8 cellular contexts compared by ENCODE assay signal in genomic region chr3:131361464-131362421, GRCh38. TPM values are rescaled to one million over a fixed set of nuclear protein-coding genes. Genes with fewer than 3 reads are reported as not detected.
DNase-seq lines count a peak whose midpoint lies in the region; ATAC-seq and TF ChIP-seq lines count a peak whose summit lies in the region.

No MANE protein-coding gene starts in this region.

- TF ChIP-seq POLR2A in GM18951 (IDR thresholded peaks at IDR 0.05; ENCODE audit: extremely low read depth, insufficient read depth, insufficient read length): peak; percentile 64
- peak; percentile 47 to 55 for TF ChIP-seq POLR2A in gastroesophageal sphincter (IDR thresholded peaks at IDR 0.05)

- H3K4me3 ChIP-seq in AG04450 (ENCODE audit: low read depth, low read length) (peak overlapping the region; percentile 50), gastroesophageal sphincter (peak overlapping the region; percentile 21 to 60), neural cell (ENCODE audit: low read length) (peak overlapping the region; percentile 39)

- H2AFZ ChIP-seq in neural cell (ENCODE audit: low read depth, low read length): no peak overlapping the region

- POLR2A ChIA-PET in AG04450 (lab: Yijun Ruan, JAX): interaction anchor here (1.4 kb wide), 1 partner anchor 20 kb away, joined by 4 read pairs; the partner anchor contains the start of gene NUDT16
- POLR2A ChIA-PET in activated CD8-positive, alpha-beta T cell treated with anti-CD3 and anti-CD28 coated beads, Interleukin-2, amount 10 ng/mL, durations not matched to agents 7 days and 5 days (lab: Charles Lee): no interaction called here

- peaks cover 28% of the 10 kb centered on the region for H3K27me3 Mint-ChIP-seq in activated CD8-positive, alpha-beta T cell treated with anti-CD3 and anti-CD28 coated beads, Interleukin-2, amount 10 ng/mL, durations not matched to agents 7 days and 5 days (ENCODE audit: low read depth)

- H3K9me3 ChIP-seq in AG04450 (ENCODE audit: control insufficient read depth, insufficient read depth, low read length) (peaks cover 9% of the 10 kb centered on the region; the same call in 1 of the 2 replicates), gastroesophageal sphincter (no peaks in the 10 kb centered on the region), neural cell (ENCODE audit: low read length) (no peaks in the 10 kb centered on the region)

- in situ Hi-C loops in GM18951 (cut with MboI; ENCODE audit: low sequenced_read_pairs, unreplicated experiment): no loop called here

- ATAC-seq in HG03520 (IDR thresholded peaks at IDR 0.05; ENCODE audit: unreplicated experiment): peak; percentile 95
- peak; percentile 75 for ATAC-seq in activated CD8-positive, alpha-beta T cell treated with anti-CD3 and anti-CD28 coated beads, Interleukin-2, amount 10 ng/mL, durations not matched to agents 7 days and 5 days
- ATAC-seq in gastroesophageal sphincter: peak; percentile 92

- H3K27ac ChIP-seq in AG04450 (ENCODE audit: low read depth, low read length) (no peak overlapping the region), gastroesophageal sphincter (peak overlapping the region; percentile 0 to 83 (median 70)), neural cell (ENCODE audit: low read length) (no peak overlapping the region)

- no peaks in the 10 kb centered on the region for H3K9me3 Mint-ChIP-seq in activated CD8-positive, alpha-beta T cell treated with anti-CD3 and anti-CD28 coated beads, Interleukin-2, amount 10 ng/mL, durations not matched to agents 7 days and 5 days (ENCODE audit: insufficient read depth)

- no peaks in the 10 kb centered on the region for H3K36me3 ChIP-seq in gastroesophageal sphincter
- no peaks in the 10 kb centered on the region for H3K36me3 ChIP-seq in neural cell (ENCODE audit: insufficient read depth, low read length)

- H4K20me1 ChIP-seq in neural cell (ENCODE audit: insufficient read depth): no peaks in the 10 kb centered on the region

- no peak overlapping the region for H3K9ac ChIP-seq in neural cell (ENCODE audit: low read length)

- WGBS in gastroesophageal sphincter (ENCODE audit: low coverage in 1 of 2), 2 donors: 31% methylated on average over 9 of the region's 64 CpGs; no CpG with 5 or more reads in 1 of the 2 donors

- no peaks in the 10 kb centered on the region for H3K9me2 ChIP-seq in neural cell (ENCODE audit: insufficient read depth, low read length)

- CTCF ChIA-PET in AG04450 (lab: Charles Lee): no interaction called here
- CTCF ChIA-PET in activated CD8-positive, alpha-beta T cell treated with anti-CD3 and anti-CD28 coated beads, Interleukin-2, amount 10 ng/mL, durations not matched to agents 7 days and 5 days (lab: Charles Lee): no interaction called here

- H3K27me3 ChIP-seq in AG04450 (ENCODE audit: control insufficient read depth, insufficient read depth, low read length): peaks cover 12% of the 10 kb centered on the region
- no peaks in the 10 kb centered on the region for H3K27me3 ChIP-seq in gastroesophageal sphincter
- H3K27me3 ChIP-seq in neural cell (ENCODE audit: insufficient read depth, low read depth, low read length): peaks cover 13% of the 10 kb centered on the region

- peaks cover 4% of the 10 kb centered on the region for H3K36me3 Mint-ChIP-seq in activated CD8-positive, alpha-beta T cell treated with anti-CD3 and anti-CD28 coated beads, Interleukin-2, amount 10 ng/mL, durations not matched to agents 7 days and 5 days (ENCODE audit: low read depth)

- H3F3A ChIP-seq in neural cell (ENCODE audit: insufficient read depth, low read length, poor library complexity, severe bottlenecking): no peaks in the 10 kb centered on the region

- TF ChIP-seq EP300 in gastroesophageal sphincter (IDR thresholded peaks at IDR 0.05) (no peak), neural cell (conservative IDR thresholded peaks at IDR 0.05; ENCODE audit: poor library complexity, severe bottlenecking) (no peak)

- H3K27ac Mint-ChIP-seq in activated CD8-positive, alpha-beta T cell treated with anti-CD3 and anti-CD28 coated beads, Interleukin-2, amount 10 ng/mL, durations not matched to agents 7 days and 5 days: no peak overlapping the region

- TF ChIP-seq RAD21 in neural cell (conservative IDR thresholded peaks at IDR 0.05): no peak

- no peak for TF ChIP-seq CTCF in AG04450 (IDR thresholded peaks at IDR 0.05; ENCODE audit: low read depth, low read length)
- TF ChIP-seq CTCF in gastroesophageal sphincter (IDR thresholded peaks at IDR 0.05): no peak
- TF ChIP-seq CTCF in neural cell (IDR thresholded peaks at IDR 0.05; ENCODE audit: poor library complexity, severe bottlenecking): no peak

- no peak overlapping the region for H3K4me2 ChIP-seq in neural cell (ENCODE audit: low read length)

- DNase-seq in AG04450 (ENCODE audit: low read depth, low spot score) (no peak), DMS 273 treated with DMSO at 0.1 percent for 48 hours (lab: John Stamatoyannopoulos, UW) (no peak), NCI-H1436 (lab: John Stamatoyannopoulos, UW) (no peak)
- peak; percentile 31 for DNase-seq in activated CD8-positive, alpha-beta T cell treated with anti-CD3 and anti-CD28 coated beads, Interleukin-2, amount 10 ng/mL, durations not matched to agents 7 days and 5 days

- peak overlapping the region; percentile 66 for H3K4me3 Mint-ChIP-seq in activated CD8-positive, alpha-beta T cell treated with anti-CD3 and anti-CD28 coated beads, Interleukin-2, amount 10 ng/mL, durations not matched to agents 7 days and 5 days

- peaks cover 0 to 32% (median 5%) of the 10 kb centered on the region in 3 donors for H3K4me1 ChIP-seq in gastroesophageal sphincter

- no peaks in the 10 kb centered on the region for H3K79me2 ChIP-seq in neural cell (replicated peaks; ENCODE audit: insufficient read depth, low read length)

- peaks cover 16% of the 10 kb centered on the region for H3K4me1 Mint-ChIP-seq in activated CD8-positive, alpha-beta T cell treated with anti-CD3 and anti-CD28 coated beads, Interleukin-2, amount 10 ng/mL, durations not matched to agents 7 days and 5 days (ENCODE audit: low read depth)

TF ChIP-seq in neural cell, 6 proteins besides CTCF, POLR2A, EP300 and RAD21:
- TF ChIP-seq POLR2AphosphoS5 (IDR thresholded peaks at IDR 0.05) (no peak), SMC3 (conservative IDR thresholded peaks at IDR 0.05; ENCODE audit: poor library complexity) (no peak), EZH2 (IDR thresholded peaks at IDR 0.05; ENCODE audit: borderline replicate concordance, insufficient read depth, low read length, poor library complexity, severe bottlenecking) (no peak), TAF1 (IDR thresholded peaks at IDR 0.05; ENCODE audit: low read depth) (no peak), REST (IDR thresholded peaks at IDR 0.05; ENCODE audit: borderline replicate concordance) (no peak), MXI1 (conservative IDR thresholded peaks at IDR 0.05; ENCODE audit: poor library complexity, severe bottlenecking) (no peak)

RNA-seq across cellular contexts. Expression of gene NUDT16, which starts 19.8 kb away (rescaled TPM):
- polyA plus RNA-seq in AG04450 (2011; rRNA removed): 8.5 and 9.5 TPM in 2 replicates
- polyA minus RNA-seq in AG04450 (2011; rRNA and poly(A)+ RNA removed): 5.5 and 7.3 TPM in 2 replicates
- total RNA-seq in activated CD8-positive, alpha-beta T cell treated with anti-CD3 and anti-CD28 coated beads, Interleukin-2, amount 10 ng/mL, durations not matched to agents 7 days and 5 days: 1 to 10 TPM; 7.8 to 8.3 TPM
- total RNA-seq in gastroesophageal sphincter: 10 to 100 TPM; 28.8 to 56.5 (median 37.4) TPM
- polyA plus RNA-seq in neural cell: 6.1 and 6.2 TPM in 2 replicates
- 5.4 and 7.3 TPM in 2 replicates for polyA minus RNA-seq in neural cell

Comparison
In these comparisons a context has a peak if more than half of its experiments do, and no peak if none do; other contexts are left out.
1. H3K27ac ChIP-seq: peak in gastroesophageal sphincter (4 of 4); none in AG04450 (single experiment) and neural cell (single experiment).
2. Peak in every context shown above with its lines, with median percentiles within 50 percentile points of each other: H3K4me3 ChIP-seq and ATAC-seq.